In the genomic region with DNA sequence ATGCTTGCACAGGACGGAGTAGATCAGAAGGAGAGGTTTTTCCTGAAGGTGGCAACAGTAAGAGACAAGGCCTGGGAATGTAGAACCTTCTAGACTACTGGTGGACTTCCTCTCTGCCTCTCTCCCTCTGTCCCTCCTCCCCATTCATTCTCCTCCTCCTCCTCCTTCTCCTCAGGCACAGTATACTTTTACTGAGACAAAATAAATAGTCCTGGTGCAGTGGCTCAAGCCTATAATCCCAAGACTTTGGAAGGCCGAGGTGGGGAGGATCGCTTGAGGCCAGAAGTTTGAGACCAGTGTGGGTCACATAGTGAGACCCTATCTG, we compare ENCODE assay signal across 15 cellular contexts.
"Had no signal": no experiment of that assay in that cellular context is flagged by ENCODE, and none has a peak within 500 bp of the region (broad histone marks: within the 10 kb centered on the region; RNA-seq: fewer than 3 reads in every experiment).

No MANE protein-coding gene starts in this region.

- H3K27ac Mint-ChIP-seq: activated CD8-positive, alpha-beta T cell treated with anti-CD3 and anti-CD28 coated beads for 36 hours; natural killer cell had no signal

- H3K36me3 ChIP-seq: adrenal gland, left ventricle myocardium inferior, tibial artery had no signal

- H3K36me3 Mint-ChIP-seq: natural killer cell had no signal

- H3K4me3 ChIP-seq: adrenal gland, coronary artery, left ventricle myocardium inferior, spleen, tibial artery had no signal

- H3K9me3 ChIP-seq: adrenal gland, left ventricle myocardium inferior, spleen, tibial artery had no signal

- H3K27ac ChIP-seq: coronary artery, left ventricle myocardium inferior, spleen, tibial artery had no signal

- H3K27me3 ChIP-seq: adrenal gland, spleen, tibial artery had no signal

- DNase-seq: activated CD4-positive, alpha-beta T cell treated with anti-CD3 and anti-CD28 coated beads for 4 hours; activated CD8-positive, alpha-beta T cell treated with anti-CD3 and anti-CD28 coated beads for 36 hours; activated effector memory CD4-positive, alpha-beta T cell treated with anti-CD3 and anti-CD28 coated beads, Interleukin-2, amount 50 U/mL, for 16 hours; activated T-cell treated with anti-CD3 and anti-CD28 coated beads, Interleukin-2, amount 50 U/mL, for 4 hours; effector CD4-positive, alpha-beta T cell; glutamatergic neuron; left ventricle myocardium inferior; natural killer cell; occipital lobe; spleen; T-helper 2 cell; tibial artery had no signal

- H3K4me3 Mint-ChIP-seq: activated CD8-positive, alpha-beta T cell treated with anti-CD3 and anti-CD28 coated beads for 36 hours; activated naive CD4-positive, alpha-beta T cell treated with anti-CD3 and anti-CD28 coated beads, Interleukin-2, amount 50 U/mL, for 24 hours; activated T-cell treated with anti-CD3 and anti-CD28 coated beads, Interleukin-2, amount 50 U/mL, for 4 hours; natural killer cell had no signal

- H3K27me3 Mint-ChIP-seq: activated CD8-positive, alpha-beta T cell treated with anti-CD3 and anti-CD28 coated beads for 36 hours; activated naive CD4-positive, alpha-beta T cell treated with anti-CD3 and anti-CD28 coated beads, Interleukin-2, amount 50 U/mL, for 24 hours had no signal

- ATAC-seq: activated CD8-positive, alpha-beta T cell treated with anti-CD3 and anti-CD28 coated beads for 36 hours; activated T-cell treated with anti-CD3 and anti-CD28 coated beads, Interleukin-2, amount 50 U/mL, for 4 hours; natural killer cell had no signal

- H3K9me3 Mint-ChIP-seq: activated CD8-positive, alpha-beta T cell treated with anti-CD3 and anti-CD28 coated beads for 36 hours; activated naive CD4-positive, alpha-beta T cell treated with anti-CD3 and anti-CD28 coated beads, Interleukin-2, amount 50 U/mL, for 24 hours; activated T-cell treated with anti-CD3 and anti-CD28 coated beads, Interleukin-2, amount 50 U/mL, for 4 hours; natural killer cell had no signal
